ENCODE assay signal across 1 cellular context in genomic region chr19:6100284-6100915, GRCh38.
A peak's percentile ranks its signal among the peaks of the same experiment; 100 is the strongest.
TF ChIP-seq lines count a peak whose summit lies in the region.

No MANE protein-coding gene starts in this region.

TF ChIP-seq in GM12878, 131 proteins besides CTCF, POLR2A, EP300 and RAD21:
- TF ChIP-seq, protein P1, sequence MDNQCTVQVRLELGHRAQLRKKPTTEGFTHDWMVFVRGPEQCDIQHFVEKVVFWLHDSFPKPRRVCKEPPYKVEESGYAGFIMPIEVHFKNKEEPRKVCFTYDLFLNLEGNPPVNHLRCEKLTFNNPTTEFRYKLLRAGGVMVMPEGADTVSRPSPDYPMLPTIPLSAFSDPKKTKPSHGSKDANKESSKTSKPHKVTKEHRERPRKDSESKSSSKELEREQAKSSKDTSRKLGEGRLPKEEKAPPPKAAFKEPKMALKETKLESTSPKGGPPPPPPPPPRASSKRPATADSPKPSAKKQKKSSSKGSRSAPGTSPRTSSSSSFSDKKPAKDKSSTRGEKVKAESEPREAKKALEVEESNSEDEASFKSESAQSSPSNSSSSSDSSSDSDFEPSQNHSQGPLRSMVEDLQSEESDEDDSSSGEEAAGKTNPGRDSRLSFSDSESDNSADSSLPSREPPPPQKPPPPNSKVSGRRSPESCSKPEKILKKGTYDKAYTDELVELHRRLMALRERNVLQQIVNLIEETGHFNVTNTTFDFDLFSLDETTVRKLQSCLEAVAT (IDR thresholded peaks at IDR 0.05), result peak; percentile 78
- TF ChIP-seq FOXM1 (IDR thresholded peaks at IDR 0.05; ENCODE audit: low read depth, low read length) (no peak), REST (IDR thresholded peaks at IDR 0.05; ENCODE audit: low read depth, low read length) (no peak), ASH2L (IDR thresholded peaks at IDR 0.05; ENCODE audit: borderline replicate concordance, low read depth) (no peak), GABPA (IDR thresholded peaks at IDR 0.05; ENCODE audit: low read depth) (peak; percentile 77), POLR2AphosphoS5 (IDR thresholded peaks at IDR 0.05; ENCODE audit: low read length) (peak; percentile 51; the same call in 1 of the 2 replicates), TAF1 (IDR thresholded peaks at IDR 0.05; ENCODE audit: borderline replicate concordance, low read depth, low read length) (0 out of 2 replicates have a peak, but pooled peaks have one; percentile 53), POU2F2 (IDR thresholded peaks at IDR 0.05; ENCODE audit: borderline replicate concordance, low read depth, low read length) (0 out of 3 replicates have a peak, but pooled peaks have one; percentile 13), PBX3 (IDR thresholded peaks at IDR 0.05; ENCODE audit: insufficient replicate concordance, low read depth, low read length) (no peak), CBX5 (IDR thresholded peaks at IDR 0.05; ENCODE audit: low read depth) (0 out of 2 replicates have a peak, but pooled peaks have one; percentile 45), YBX1 (IDR thresholded peaks at IDR 0.05) (no peak), NR2C1 (IDR thresholded peaks at IDR 0.05) (no peak), E2F4 (IDR thresholded peaks at IDR 0.05; ENCODE audit: low read depth, low read length) (no peak), SPI1 (IDR thresholded peaks at IDR 0.05; ENCODE audit: borderline replicate concordance, insufficient read depth, low read depth, low read length) (peak; percentile 27; the same call in 1 of the 2 replicates), ZBED1 (IDR thresholded peaks at IDR 0.05; ENCODE audit: borderline replicate concordance) (no peak), IKZF2 (IDR thresholded peaks at IDR 0.05) (peak in 1 of 2 experiments; percentile 24; a peak in 1 of 4 replicates), YY1 (IDR thresholded peaks at IDR 0.05; ENCODE audit: low read depth, low read length) (peak; percentile 93)
- TF ChIP-seq, protein P2, sequence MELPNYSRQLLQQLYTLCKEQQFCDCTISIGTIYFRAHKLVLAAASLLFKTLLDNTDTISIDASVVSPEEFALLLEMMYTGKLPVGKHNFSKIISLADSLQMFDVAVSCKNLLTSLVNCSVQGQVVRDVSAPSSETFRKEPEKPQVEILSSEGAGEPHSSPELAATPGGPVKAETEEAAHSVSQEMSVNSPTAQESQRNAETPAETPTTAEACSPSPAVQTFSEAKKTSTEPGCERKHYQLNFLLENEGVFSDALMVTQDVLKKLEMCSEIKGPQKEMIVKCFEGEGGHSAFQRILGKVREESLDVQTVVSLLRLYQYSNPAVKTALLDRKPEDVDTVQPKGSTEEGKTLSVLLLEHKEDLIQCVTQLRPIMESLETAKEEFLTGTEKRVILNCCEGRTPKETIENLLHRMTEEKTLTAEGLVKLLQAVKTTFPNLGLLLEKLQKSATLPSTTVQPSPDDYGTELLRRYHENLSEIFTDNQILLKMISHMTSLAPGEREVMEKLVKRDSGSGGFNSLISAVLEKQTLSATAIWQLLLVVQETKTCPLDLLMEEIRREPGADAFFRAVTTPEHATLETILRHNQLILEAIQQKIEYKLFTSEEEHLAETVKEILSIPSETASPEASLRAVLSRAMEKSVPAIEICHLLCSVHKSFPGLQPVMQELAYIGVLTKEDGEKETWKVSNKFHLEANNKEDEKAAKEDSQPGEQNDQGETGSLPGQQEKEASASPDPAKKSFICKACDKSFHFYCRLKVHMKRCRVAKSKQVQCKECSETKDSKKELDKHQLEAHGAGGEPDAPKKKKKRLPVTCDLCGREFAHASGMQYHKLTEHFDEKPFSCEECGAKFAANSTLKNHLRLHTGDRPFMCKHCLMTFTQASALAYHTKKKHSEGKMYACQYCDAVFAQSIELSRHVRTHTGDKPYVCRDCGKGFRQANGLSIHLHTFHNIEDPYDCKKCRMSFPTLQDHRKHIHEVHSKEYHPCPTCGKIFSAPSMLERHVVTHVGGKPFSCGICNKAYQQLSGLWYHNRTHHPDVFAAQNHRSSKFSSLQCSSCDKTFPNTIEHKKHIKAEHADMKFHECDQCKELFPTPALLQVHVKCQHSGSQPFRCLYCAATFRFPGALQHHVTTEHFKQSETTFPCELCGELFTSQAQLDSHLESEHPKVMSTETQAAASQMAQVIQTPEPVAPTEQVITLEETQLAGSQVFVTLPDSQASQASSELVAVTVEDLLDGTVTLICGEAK (IDR thresholded peaks at IDR 0.05; ENCODE audit: borderline replicate concordance), result peak; percentile 71
